8 cellular contexts compared by ENCODE assay signal in genomic region chr19:10580979-10581631, GRCh38. TPM values are rescaled to one million over a fixed set of nuclear protein-coding genes. Genes with fewer than 3 reads are reported as not detected.
DNase-seq lines count a peak whose midpoint lies in the region; ATAC-seq and TF ChIP-seq lines count a peak whose summit lies in the region.

No MANE protein-coding gene starts in this region.

- peak; percentile 90 for DNase-seq in EH (ENCODE audit: low read depth)
- peak; percentile 89 for DNase-seq in LHCN-M2 (ENCODE audit: low read depth)
- peak; percentile 86 for DNase-seq in RWPE1 (ENCODE audit: low spot score)
- DNase-seq in activated T-helper 1 cell treated with Interleukin-2 at 50 U/mL for 16 hours (ENCODE audit: low read depth), result peak; percentile 71
- peak; percentile 88 for DNase-seq in fibroblast of the conjunctiva (ENCODE audit: low read depth)

- H3K4me3 ChIP-seq in neutrophil (ENCODE audit: low read depth in 1 of 2, low read length in 1 of 2) (peak overlapping the region; percentile 6 to 35), stomach smooth muscle (ENCODE audit: low read length in 2 of 2) (peak overlapping the region; percentile 60 to 66)

- H3K27ac ChIP-seq in RWPE1, result no peak overlapping the region
- H3K27ac ChIP-seq in neutrophil, result peak overlapping the region; percentile 52
- H3K27ac ChIP-seq in stomach smooth muscle (ENCODE audit: low read length), result no peak overlapping the region

- peak overlapping the region in 1 of 2 donors; percentile 32 for H3K9ac ChIP-seq in stomach smooth muscle (ENCODE audit: low read length in 2 of 2)

- no peak for ATAC-seq in GM18909 (IDR thresholded peaks at IDR 0.05; ENCODE audit: poor library complexity, unreplicated experiment)

- no peaks in the 10 kb centered on the region for H3K9me3 ChIP-seq in neutrophil
- no peaks in the 10 kb centered on the region for H3K9me3 ChIP-seq in stomach smooth muscle (ENCODE audit: control insufficient read depth in 2 of 2, low read length in 2 of 2)

- no peaks in the 10 kb centered on the region for H3K36me3 ChIP-seq in neutrophil
- no peaks in the 10 kb centered on the region for H3K36me3 ChIP-seq in stomach smooth muscle (ENCODE audit: control insufficient read depth in 2 of 2, insufficient read depth in 2 of 2, low read length in 2 of 2)

- H3K27me3 ChIP-seq in neutrophil (no peaks in the 10 kb centered on the region), stomach smooth muscle (ENCODE audit: control insufficient read depth in 1 of 2, insufficient read depth in 2 of 2, low read length in 2 of 2) (peaks cover 0 to 2% of the 10 kb centered on the region in 2 donors)

- peaks cover 18 to 24% of the 10 kb centered on the region in 2 experiments for H3K4me1 ChIP-seq in neutrophil (ENCODE audit: control insufficient read depth in 1 of 2, insufficient read depth in 1 of 2, low read depth in 1 of 2, low read length in 1 of 2)
- peaks cover 7% of the 10 kb centered on the region for H3K4me1 ChIP-seq in stomach smooth muscle (ENCODE audit: control insufficient read depth, insufficient read depth, low read length)

- TF ChIP-seq CTCF in RWPE1 (conservative IDR thresholded peaks at IDR 0.05; ENCODE audit: low read depth) (peak; percentile 97), neutrophil (IDR thresholded peaks at IDR 0.05) (peak; percentile 99)

- CTCF ChIA-PET in RWPE1 (lab: Yijun Ruan, JAX), result interaction anchor here (0.6 to 4.9 kb wide), 22 partner anchors 9 to 283 kb away, joined by 3 to 81 read pairs (median 4); partner anchors contain the start of gene SLC44A2

- POLR2A ChIA-PET in RWPE1 (lab: Yijun Ruan, JAX; ENCODE audit: low non-redundant PET), result interaction anchor here (0.6 kb wide), 1 partner anchor 58 kb away, joined by 4 read pairs; no protein-coding TSS in a partner anchor

RNA-seq across cellular contexts. Expression of gene AP1M2, which starts 6.0 kb away (rescaled TPM):
- total RNA-seq in LHCN-M2 (2014; rRNA removed), result not detected in 2 replicates
- polyA plus RNA-seq in LHCN-M2 (2012), result 7.3 TPM

RNA-seq across cellular contexts. Expression of gene CDKN2D, which starts 12.3 kb away (rescaled TPM):
- total RNA-seq in LHCN-M2 (2014; rRNA removed), result 19.1 and 19.4 TPM in 2 replicates
- 14.8 TPM for polyA plus RNA-seq in LHCN-M2 (2012)

RNA-seq across cellular contexts. Expression of gene KRI1, which starts 15.3 kb away (rescaled TPM):
- 21.7 and 22.0 TPM in 2 replicates for total RNA-seq in LHCN-M2 (2014; rRNA removed)
- polyA plus RNA-seq in LHCN-M2 (2012), result 13.5 TPM

RNA-seq across cellular contexts. Expression of gene ATG4D, which starts 37.4 kb away (rescaled TPM):
- 35.0 and 38.0 TPM in 2 replicates for total RNA-seq in LHCN-M2 (2014; rRNA removed)
- 30.1 TPM for polyA plus RNA-seq in LHCN-M2 (2012)

RNA-seq across cellular contexts. Expression of gene SLC44A2, which starts 44.2 kb away (rescaled TPM):
- 104 and 112 TPM in 2 replicates for total RNA-seq in LHCN-M2 (2014; rRNA removed)
- 320 TPM for polyA plus RNA-seq in LHCN-M2 (2012)
